Comparison of ENCODE assay signal across 35 cellular contexts in genomic region chr9:87283585-87283984, GRCh38.
"Had no signal": no experiment of that assay in that cellular context is flagged by ENCODE, and none has a peak within 500 bp of the region (broad histone marks: within the 10 kb centered on the region; RNA-seq: fewer than 3 reads in every experiment).

No MANE protein-coding gene starts in this region.

- H3K4me3 Mint-ChIP-seq: activated B cell treated with CpG ODN at 0.5 μM for 24 hours; activated CD4-positive, alpha-beta memory T cell treated with anti-CD3 and anti-CD28 coated beads for 36 hours; activated CD4-positive, alpha-beta T cell treated with anti-CD3 and anti-CD28 coated beads, Interleukin-2, amount 10 ng/mL, durations not matched to agents 24 days and 14 days; activated CD8-positive, alpha-beta T cell treated with anti-CD3 and anti-CD28 coated beads for 36 hours; activated naive CD4-positive, alpha-beta T cell treated with anti-CD3 and anti-CD28 coated beads, Interleukin-2, amount 10 ng/mL, durations not matched to agents 7 days and 5 days; activated naive CD4-positive, alpha-beta T cell treated with anti-CD3 and anti-CD28 coated beads, Interleukin-2, amount 50 U/mL, for 24 hours; activated naive CD8-positive, alpha-beta T cell; activated naive CD8-positive, alpha-beta T cell treated with anti-CD3 and anti-CD28 coated beads, Interleukin-2, amount 10 ng/mL, durations not matched to agents 7 days and 5 days; activated naive CD8-positive, alpha-beta T cell treated with anti-CD3 and anti-CD28 coated beads, Interleukin-2, amount 50 U/mL, for 24 hours; brain; central memory CD8-positive, alpha-beta T cell; T-helper 1 cell treated with Interleukin-12 subunit alpha and Interleukin-12 subunit beta and Interleukin-4 antibody, amounts not matched to agents 30 μg/mL and 1 μg/mL, for 36 hours; T-helper 2 cell treated with Interferon-gamma antibody and Interleukin-4, amounts not matched to agents 5 μg/mL and 100 μg/mL, for 36 hours had no signal

- ATAC-seq: activated CD8-positive, alpha-beta T cell treated with anti-CD3 and anti-CD28 coated beads for 36 hours; activated naive CD8-positive, alpha-beta T cell treated with anti-CD3 and anti-CD28 coated beads, Interleukin-2, amount 50 U/mL, for 24 hours had no signal

- DNase-seq: activated B cell treated with CpG ODN at 0.5 μM for 24 hours; activated CD4-positive, alpha-beta memory T cell treated with anti-CD3 and anti-CD28 coated beads for 36 hours; activated CD4-positive, alpha-beta T cell treated with anti-CD3 and anti-CD28 coated beads for 4 hours; activated CD4-positive, alpha-beta T cell treated with anti-CD3 and anti-CD28 coated beads, Interleukin-2, amount 10 ng/mL, durations not matched to agents 24 days and 14 days; activated CD4-positive, alpha-beta T cell treated with anti-CD3 and anti-CD28 coated beads, Interleukin-2, amount 50 U/mL, for 1 hour; activated CD4-positive, alpha-beta T cell treated with anti-CD3 and anti-CD28 coated beads, Interleukin-2, amount 50 U/mL, for 4 hours; activated CD4-positive, CD25-positive, alpha-beta regulatory T cell treated with anti-CD3 and anti-CD28 coated beads, Interleukin-2, amount 50 U/mL, for 72 hours; activated CD8-positive, alpha-beta memory T cell treated with anti-CD3 and anti-CD28 coated beads, Interleukin-2, amount 50 U/mL, for 4 hours; activated CD8-positive, alpha-beta T cell treated with anti-CD3 and anti-CD28 coated beads for 36 hours; activated effector memory CD4-positive, alpha-beta T cell treated with Interleukin-2 at 50 U/mL for 16 hours; activated gamma-delta T cell; activated naive CD4-positive, alpha-beta T cell treated with anti-CD3 and anti-CD28 coated beads, Interleukin-2, amount 10 ng/mL, durations not matched to agents 7 days and 5 days; activated naive CD4-positive, alpha-beta T cell treated with Interleukin-2 at 50 U/mL for 16 hours; activated naive CD8-positive, alpha-beta T cell treated with anti-CD3 and anti-CD28 coated beads, Interleukin-2, amount 10 ng/mL, durations not matched to agents 7 days and 5 days; activated naive CD8-positive, alpha-beta T cell treated with anti-CD3 and anti-CD28 coated beads, Interleukin-2, amount 50 U/mL, for 24 hours; activated T-cell treated with anti-CD3 and anti-CD28 coated beads for 4 hours; activated T-cell treated with anti-CD3 and anti-CD28 coated beads, Interleukin-2, amount 50 U/mL, for 1 hour; activated T-cell treated with anti-CD3 and anti-CD28 coated beads, Interleukin-2, amount 50 U/mL, for 48 hours; amygdala; anterior cingulate cortex; caudate nucleus; SW 1271; T-helper 1 cell; T-helper 2 cell; T-helper 9 cell had no signal

- H3K4me3 ChIP-seq: ascending aorta, cardiac muscle cell had no signal

- H3K36me3 Mint-ChIP-seq: activated CD4-positive, alpha-beta memory T cell treated with anti-CD3 and anti-CD28 coated beads for 36 hours; activated naive CD4-positive, alpha-beta T cell treated with anti-CD3 and anti-CD28 coated beads, Interleukin-2, amount 10 ng/mL, durations not matched to agents 7 days and 5 days; activated naive CD4-positive, alpha-beta T cell treated with anti-CD3 and anti-CD28 coated beads, Interleukin-2, amount 50 U/mL, for 24 hours; activated naive CD8-positive, alpha-beta T cell; activated naive CD8-positive, alpha-beta T cell treated with anti-CD3 and anti-CD28 coated beads, Interleukin-2, amount 10 ng/mL, durations not matched to agents 7 days and 5 days; brain had no signal

- FAIRE-seq: bronchial epithelial cell had no signal

- H3K27ac Mint-ChIP-seq: activated B cell treated with CpG ODN at 0.5 μM for 24 hours; activated CD4-positive, alpha-beta memory T cell treated with anti-CD3 and anti-CD28 coated beads for 36 hours; activated CD4-positive, alpha-beta T cell treated with anti-CD3 and anti-CD28 coated beads, Interleukin-2, amount 10 ng/mL, durations not matched to agents 24 days and 14 days; activated CD8-positive, alpha-beta T cell treated with anti-CD3 and anti-CD28 coated beads for 36 hours; activated naive CD4-positive, alpha-beta T cell treated with anti-CD3 and anti-CD28 coated beads, Interleukin-2, amount 10 ng/mL, durations not matched to agents 7 days and 5 days; activated naive CD4-positive, alpha-beta T cell treated with anti-CD3 and anti-CD28 coated beads, Interleukin-2, amount 50 U/mL, for 24 hours; activated naive CD8-positive, alpha-beta T cell; activated naive CD8-positive, alpha-beta T cell treated with anti-CD3 and anti-CD28 coated beads, Interleukin-2, amount 10 ng/mL, durations not matched to agents 7 days and 5 days; activated naive CD8-positive, alpha-beta T cell treated with anti-CD3 and anti-CD28 coated beads, Interleukin-2, amount 50 U/mL, for 24 hours; activated T-helper 2 cell treated with anti-CD3 and anti-CD28 coated beads, Interferon-gamma antibody, Interleukin-2, Interleukin-4, amounts not matched to agents 10 μg/mL and 5 μg/mL and 100 μg/mL, durations not matched to agents 14 hours and 24 hours and 36 hours; T-helper 1 cell treated with Interleukin-12 subunit alpha and Interleukin-12 subunit beta and Interleukin-4 antibody, amounts not matched to agents 30 μg/mL and 1 μg/mL, for 36 hours; T-helper 2 cell treated with Interferon-gamma antibody and Interleukin-4, amounts not matched to agents 5 μg/mL and 100 μg/mL, for 36 hours had no signal

- H3K9me3 Mint-ChIP-seq: activated B cell treated with CpG ODN at 0.5 μM for 24 hours; activated CD4-positive, alpha-beta memory T cell treated with anti-CD3 and anti-CD28 coated beads for 36 hours; activated CD4-positive, alpha-beta T cell treated with anti-CD3 and anti-CD28 coated beads, Interleukin-2, amount 10 ng/mL, durations not matched to agents 24 days and 14 days; activated CD8-positive, alpha-beta T cell treated with anti-CD3 and anti-CD28 coated beads for 36 hours; activated naive CD4-positive, alpha-beta T cell treated with anti-CD3 and anti-CD28 coated beads, Interleukin-2, amount 10 ng/mL, durations not matched to agents 7 days and 5 days; activated naive CD4-positive, alpha-beta T cell treated with anti-CD3 and anti-CD28 coated beads, Interleukin-2, amount 50 U/mL, for 24 hours; activated naive CD8-positive, alpha-beta T cell treated with anti-CD3 and anti-CD28 coated beads, Interleukin-2, amount 50 U/mL, for 24 hours; activated T-helper 2 cell treated with anti-CD3 and anti-CD28 coated beads, Interferon-gamma antibody, Interleukin-2, Interleukin-4, amounts not matched to agents 10 μg/mL and 5 μg/mL and 100 μg/mL, durations not matched to agents 14 hours and 24 hours and 36 hours; central memory CD8-positive, alpha-beta T cell; T-helper 1 cell treated with Interleukin-12 subunit alpha and Interleukin-12 subunit beta and Interleukin-4 antibody, amounts not matched to agents 30 μg/mL and 1 μg/mL, for 36 hours; T-helper 2 cell treated with Interferon-gamma antibody and Interleukin-4, amounts not matched to agents 5 μg/mL and 100 μg/mL, for 36 hours had no signal

- H3K27me3 ChIP-seq: ascending aorta, cardiac muscle cell had no signal

- H3K27me3 Mint-ChIP-seq: activated B cell treated with CpG ODN at 0.5 μM for 24 hours; activated naive CD8-positive, alpha-beta T cell; brain had no signal

- H3K4me1 Mint-ChIP-seq: activated B cell treated with CpG ODN at 0.5 μM for 24 hours; activated CD4-positive, alpha-beta T cell treated with anti-CD3 and anti-CD28 coated beads, Interleukin-2, amount 10 ng/mL, durations not matched to agents 24 days and 14 days; activated naive CD4-positive, alpha-beta T cell treated with anti-CD3 and anti-CD28 coated beads, Interleukin-2, amount 10 ng/mL, durations not matched to agents 7 days and 5 days; activated naive CD4-positive, alpha-beta T cell treated with anti-CD3 and anti-CD28 coated beads, Interleukin-2, amount 50 U/mL, for 24 hours; activated naive CD8-positive, alpha-beta T cell treated with anti-CD3 and anti-CD28 coated beads, Interleukin-2, amount 10 ng/mL, durations not matched to agents 7 days and 5 days; activated naive CD8-positive, alpha-beta T cell treated with anti-CD3 and anti-CD28 coated beads, Interleukin-2, amount 50 U/mL, for 24 hours had no signal

- H3K9me3 ChIP-seq: ascending aorta had no signal

- H3K27ac ChIP-seq: cardiac muscle cell had no signal

- H3K36me3 ChIP-seq: ascending aorta, cardiac muscle cell had no signal
